ENCODE assay signal across 1 cellular context in genomic region chr10:132331956-132332749, GRCh38.
TF ChIP-seq lines count a peak whose summit lies in the region.

Gene LRRC27 (plus strand): TSS chr10:132332193. CDS start chr10:132333525, 1,332 bp downstream.

TF ChIP-seq in HepG2, 621 proteins besides CTCF, POLR2A, EP300 and RAD21 (continued from another document and continues in another):
- 0 out of 2 replicates have a peak, but pooled peaks have one; percentile 21 for TF ChIP-seq TSC22D2 (CRISPR knock-in tag; IDR thresholded peaks at IDR 0.05; ENCODE audit: borderline replicate concordance)
- TF ChIP-seq RELA (CRISPR knock-in tag; IDR thresholded peaks at IDR 0.05) = no peak; the same call in 1 of the 2 replicates
- TF ChIP-seq ZNF326 (CRISPR knock-in tag; IDR thresholded peaks at IDR 0.05; ENCODE audit: borderline replicate concordance) = 0 out of 2 replicates have a peak, but pooled peaks have one; percentile 24
- TF ChIP-seq PBX3 (CRISPR knock-in tag; IDR thresholded peaks at IDR 0.05; ENCODE audit: borderline replicate concordance) = no peak
- TF ChIP-seq NCOA2 (CRISPR knock-in tag; IDR thresholded peaks at IDR 0.05) = no peak
- TF ChIP-seq ZNF709 (CRISPR knock-in tag; IDR thresholded peaks at IDR 0.05) = 0 out of 2 replicates have a peak, but pooled peaks have one; percentile 47
- TF ChIP-seq NFE2L1 (CRISPR knock-in tag; IDR thresholded peaks at IDR 0.05; ENCODE audit: borderline replicate concordance) = 0 out of 2 replicates have a peak, but pooled peaks have one; percentile 34
- TF ChIP-seq HNRNPLL (IDR thresholded peaks at IDR 0.05; ENCODE audit: low read depth, low read length, poor library complexity, severe bottlenecking) = peak; percentile 84
- TF ChIP-seq HNF4G (IDR thresholded peaks at IDR 0.05; ENCODE audit: borderline replicate concordance, low read depth, low read length) = peak; percentile 32; the same call in 1 of the 2 replicates
- no peak for TF ChIP-seq HNF4G (CRISPR knock-in tag; IDR thresholded peaks at IDR 0.05; ENCODE audit: borderline replicate concordance, low read depth)
- no peak for TF ChIP-seq LCORL (IDR thresholded peaks at IDR 0.05)
- 0 out of 2 replicates have a peak, but pooled peaks have one; percentile 61 for TF ChIP-seq LCORL (CRISPR knock-in tag; IDR thresholded peaks at IDR 0.05)
- peak; percentile 74 for TF ChIP-seq KAT8 (CRISPR knock-in tag; IDR thresholded peaks at IDR 0.05)
- TF ChIP-seq NFATC3 (CRISPR knock-in tag; IDR thresholded peaks at IDR 0.05) = 0 out of 2 replicates have a peak, but pooled peaks have one; percentile 27
- peak; percentile 72 for TF ChIP-seq TBL1XR1 (IDR thresholded peaks at IDR 0.05; ENCODE audit: borderline replicate concordance, low read length, partially characterized antibody)
- TF ChIP-seq TBX2 (CRISPR knock-in tag; IDR thresholded peaks at IDR 0.05; ENCODE audit: borderline replicate concordance) = peak; percentile 75
- TF ChIP-seq WIZ (CRISPR knock-in tag; IDR thresholded peaks at IDR 0.05) = no peak
- peak; percentile 42; the same call in 1 of the 2 replicates for TF ChIP-seq NR2C2 (CRISPR knock-in tag; IDR thresholded peaks at IDR 0.05; ENCODE audit: borderline replicate concordance)
- TF ChIP-seq EED (CRISPR knock-in tag; IDR thresholded peaks at IDR 0.05) = peak; percentile 90
- no peak for TF ChIP-seq ZNF616 (CRISPR knock-in tag; IDR thresholded peaks at IDR 0.05; ENCODE audit: low read depth)
- TF ChIP-seq ZNF335 (CRISPR knock-in tag; IDR thresholded peaks at IDR 0.05) = no peak
- peak; percentile 5; the same call in 1 of the 2 replicates for TF ChIP-seq STAG1 (CRISPR knock-in tag; IDR thresholded peaks at IDR 0.05)
- TF ChIP-seq ZNF770 (CRISPR knock-in tag; IDR thresholded peaks at IDR 0.05) = peak; percentile 47; the same call in 1 of the 2 replicates
- peak; percentile 40; the same call in 1 of the 2 replicates for TF ChIP-seq ZNF280D (CRISPR knock-in tag; IDR thresholded peaks at IDR 0.05)
- no peak for TF ChIP-seq PLSCR1 (CRISPR knock-in tag; IDR thresholded peaks at IDR 0.05; ENCODE audit: borderline replicate concordance)
- peak in 1 of 2 experiments; percentile 48; a peak in 1 of 4 replicates for TF ChIP-seq ATF4 (CRISPR knock-in tag; IDR thresholded peaks at IDR 0.05)
- 0 out of 2 replicates have a peak, but pooled peaks have one; percentile 67 for TF ChIP-seq BRD4 (CRISPR knock-in tag; IDR thresholded peaks at IDR 0.05)
- TF ChIP-seq GMEB2 (CRISPR knock-in tag; IDR thresholded peaks at IDR 0.05; ENCODE audit: low read depth) = peak; percentile 76
- peak; percentile 24; the same call in 1 of the 2 replicates for TF ChIP-seq KDM5A (IDR thresholded peaks at IDR 0.05; ENCODE audit: borderline replicate concordance, low read length)
- TF ChIP-seq, protein P1, sequence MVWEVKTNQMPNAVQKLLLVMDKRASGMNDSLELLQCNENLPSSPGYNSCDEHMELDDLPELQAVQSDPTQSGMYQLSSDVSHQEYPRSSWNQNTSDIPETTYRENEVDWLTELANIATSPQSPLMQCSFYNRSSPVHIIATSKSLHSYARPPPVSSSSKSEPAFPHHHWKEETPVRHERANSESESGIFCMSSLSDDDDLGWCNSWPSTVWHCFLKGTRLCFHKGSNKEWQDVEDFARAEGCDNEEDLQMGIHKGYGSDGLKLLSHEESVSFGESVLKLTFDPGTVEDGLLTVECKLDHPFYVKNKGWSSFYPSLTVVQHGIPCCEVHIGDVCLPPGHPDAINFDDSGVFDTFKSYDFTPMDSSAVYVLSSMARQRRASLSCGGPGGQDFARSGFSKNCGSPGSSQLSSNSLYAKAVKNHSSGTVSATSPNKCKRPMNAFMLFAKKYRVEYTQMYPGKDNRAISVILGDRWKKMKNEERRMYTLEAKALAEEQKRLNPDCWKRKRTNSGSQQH (CRISPR knock-in tag; IDR thresholded peaks at IDR 0.05; ENCODE audit: low read depth) = peak; percentile 89; the same call in 1 of the 2 replicates
- no peak for TF ChIP-seq EZH2 (conservative IDR thresholded peaks at IDR 0.05; ENCODE audit: low read depth, low read length)
- peak; percentile 86 for TF ChIP-seq ZMYM2 (CRISPR knock-in tag; IDR thresholded peaks at IDR 0.05)
- TF ChIP-seq SKI (IDR thresholded peaks at IDR 0.05; ENCODE audit: partially characterized antibody) = peak; percentile 68
- TF ChIP-seq ZNF263 (CRISPR knock-in tag; IDR thresholded peaks at IDR 0.05) = 0 out of 2 replicates have a peak, but pooled peaks have one; percentile 48
- no peak; the same call in 1 of the 2 replicates for TF ChIP-seq ZNF772 (CRISPR knock-in tag; IDR thresholded peaks at IDR 0.05)
- TF ChIP-seq BRCA1 (CRISPR knock-in tag; IDR thresholded peaks at IDR 0.05) = no peak; the same call in 1 of the 2 replicates
- no peak for TF ChIP-seq ZNF672 (CRISPR knock-in tag; IDR thresholded peaks at IDR 0.05)
- 0 out of 2 replicates have a peak, but pooled peaks have one; percentile 21 for TF ChIP-seq ZNF766 (CRISPR knock-in tag; IDR thresholded peaks at IDR 0.05; ENCODE audit: borderline replicate concordance)
- no peak; the same call in 1 of the 2 replicates for TF ChIP-seq SP4 (CRISPR knock-in tag; IDR thresholded peaks at IDR 0.05)
- no peak for TF ChIP-seq SNAI1 (CRISPR knock-in tag; IDR thresholded peaks at IDR 0.05; ENCODE audit: borderline replicate concordance)
- TF ChIP-seq HNF1A (IDR thresholded peaks at IDR 0.05; ENCODE audit: low read depth) = no peak
- TF ChIP-seq HNF1A (CRISPR knock-in tag; IDR thresholded peaks at IDR 0.05; ENCODE audit: borderline replicate concordance) = peak; percentile 60; the same call in 1 of the 2 replicates
- peak; percentile 22; the same call in 1 of the 2 replicates for TF ChIP-seq MTA1 (CRISPR knock-in tag; IDR thresholded peaks at IDR 0.05; ENCODE audit: borderline replicate concordance)
- no peak for TF ChIP-seq POLR2AphosphoS2 (IDR thresholded peaks at IDR 0.05; ENCODE audit: low read depth, low read length)
- TF ChIP-seq ZNF563 (CRISPR knock-in tag; IDR thresholded peaks at IDR 0.05) = 0 out of 2 replicates have a peak, but pooled peaks have one; percentile 58
- TF ChIP-seq, protein P2, sequence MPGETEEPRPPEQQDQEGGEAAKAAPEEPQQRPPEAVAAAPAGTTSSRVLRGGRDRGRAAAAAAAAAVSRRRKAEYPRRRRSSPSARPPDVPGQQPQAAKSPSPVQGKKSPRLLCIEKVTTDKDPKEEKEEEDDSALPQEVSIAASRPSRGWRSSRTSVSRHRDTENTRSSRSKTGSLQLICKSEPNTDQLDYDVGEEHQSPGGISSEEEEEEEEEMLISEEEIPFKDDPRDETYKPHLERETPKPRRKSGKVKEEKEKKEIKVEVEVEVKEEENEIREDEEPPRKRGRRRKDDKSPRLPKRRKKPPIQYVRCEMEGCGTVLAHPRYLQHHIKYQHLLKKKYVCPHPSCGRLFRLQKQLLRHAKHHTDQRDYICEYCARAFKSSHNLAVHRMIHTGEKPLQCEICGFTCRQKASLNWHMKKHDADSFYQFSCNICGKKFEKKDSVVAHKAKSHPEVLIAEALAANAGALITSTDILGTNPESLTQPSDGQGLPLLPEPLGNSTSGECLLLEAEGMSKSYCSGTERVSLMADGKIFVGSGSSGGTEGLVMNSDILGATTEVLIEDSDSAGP (CRISPR knock-in tag; IDR thresholded peaks at IDR 0.05; ENCODE audit: borderline replicate concordance) = peak; percentile 66
- no peak for TF ChIP-seq ZNF713 (CRISPR knock-in tag; IDR thresholded peaks at IDR 0.05)
- 0 out of 2 replicates have a peak, but pooled peaks have one; percentile 40 for TF ChIP-seq SRY (CRISPR knock-in tag; IDR thresholded peaks at IDR 0.05)
- TF ChIP-seq ZNF33A (CRISPR knock-in tag; IDR thresholded peaks at IDR 0.05; ENCODE audit: borderline replicate concordance) = no peak
